ENCODE assay signal across 8 cellular contexts in genomic region chr9:131747352-131747751, GRCh38. TPM values are rescaled to one million over a fixed set of nuclear protein-coding genes. Genes with fewer than 3 reads are reported as not detected.
DNase-seq lines count a peak whose midpoint lies in the region; ATAC-seq and TF ChIP-seq lines count a peak whose summit lies in the region.

No MANE protein-coding gene starts in this region.

- peaks cover 7% of the 10 kb centered on the region for H3K4me1 Mint-ChIP-seq in progenitor cell of endocrine pancreas (ENCODE audit: low read depth)

- H3K4me2 ChIP-seq in Loucy (ENCODE audit: low read depth, low read length, poor library complexity, severe bottlenecking): no peak overlapping the region

- no peaks in the 10 kb centered on the region for H4K20me1 ChIP-seq in Loucy (ENCODE audit: insufficient read depth, low read length, poor library complexity, severe bottlenecking)

- no peak for TF ChIP-seq EP300 in sigmoid colon (IDR thresholded peaks at IDR 0.05)

- no peak overlapping the region for H3K9ac ChIP-seq in Loucy (ENCODE audit: low read depth, low read length, poor library complexity, severe bottlenecking)

- intact Hi-C loops in sigmoid colon (cut with DNase I): loop anchor here (10.0 kb wide), 1 partner anchor 243 kb away; the partner anchor contains the start of gene POMT1

- no peak overlapping the region for H3K4me3 ChIP-seq in Loucy (ENCODE audit: low read length, poor library complexity, severe bottlenecking)
- no peak overlapping the region for H3K4me3 ChIP-seq in fibroblast of the aortic adventitia (ENCODE audit: low read depth, low read length)
- H3K4me3 ChIP-seq in sigmoid colon: no peak overlapping the region

- H3K79me2 ChIP-seq in Loucy (ENCODE audit: insufficient read depth, low read length): no peaks in the 10 kb centered on the region

- no peaks in the 10 kb centered on the region for H3K9me2 ChIP-seq in Loucy (replicated peaks; ENCODE audit: low read depth, low read length)

- no peaks in the 10 kb centered on the region for H3K9me3 Mint-ChIP-seq in progenitor cell of endocrine pancreas (ENCODE audit: low read depth)

- TF ChIP-seq POLR2A in sigmoid colon (IDR thresholded peaks at IDR 0.05): no peak

- no peak overlapping the region for H3K27ac Mint-ChIP-seq in progenitor cell of endocrine pancreas

- ATAC-seq in HG03565 (IDR thresholded peaks at IDR 0.05; ENCODE audit: unreplicated experiment): no peak

- TF ChIP-seq CTCF in Loucy (conservative IDR thresholded peaks at IDR 0.05; ENCODE audit: low read length) (peak; percentile 72), fibroblast of the aortic adventitia (IDR thresholded peaks at IDR 0.05; ENCODE audit: insufficient read depth, low read length) (peak; percentile 62), progenitor cell of endocrine pancreas (IDR thresholded peaks at IDR 0.05; ENCODE audit: unreplicated experiment) (peak; percentile 61), sigmoid colon (IDR thresholded peaks at IDR 0.05) (peak in 2 of 4 experiments; percentile 26 to 35)

- no peak overlapping the region for H3K27ac ChIP-seq in sigmoid colon

- DNase-seq in NCI-H2107 treated with DMSO at 0.1 percent for 48 hours (lab: John Stamatoyannopoulos, UW; ENCODE audit: unreplicated experiment): peak; percentile 70
- DNase-seq in NCI-H2107 (lab: John Stamatoyannopoulos, UW): no peak
- DNase-seq in SW 1271 (lab: John Stamatoyannopoulos, UW): peak; percentile 40 to 85
- peak; percentile 75 for DNase-seq in fibroblast of the aortic adventitia (ENCODE audit: low read depth)
- DNase-seq in progenitor cell of endocrine pancreas (ENCODE audit: low spot score, unreplicated experiment): no peak
- DNase-seq in sigmoid colon: no peak

- no peaks in the 10 kb centered on the region for H3F3A ChIP-seq in Loucy (ENCODE audit: low read depth)

- H3K36me3 Mint-ChIP-seq in progenitor cell of endocrine pancreas (ENCODE audit: insufficient read depth): no peaks in the 10 kb centered on the region

- peaks cover 3% of the 10 kb centered on the region for H3K27me3 Mint-ChIP-seq in progenitor cell of endocrine pancreas

- H3K27me3 ChIP-seq in Loucy (ENCODE audit: insufficient read depth, low read length, poor library complexity, severe bottlenecking) (no peaks in the 10 kb centered on the region), sigmoid colon (no peaks in the 10 kb centered on the region)

- H2AFZ ChIP-seq in Loucy (ENCODE audit: low read length): no peak overlapping the region

- no peaks in the 10 kb centered on the region for H3K4me1 ChIP-seq in Loucy (ENCODE audit: insufficient read depth, low read length, poor library complexity, severe bottlenecking)
- no peaks in the 10 kb centered on the region for H3K4me1 ChIP-seq in sigmoid colon

- no peak overlapping the region for H3K4me3 Mint-ChIP-seq in progenitor cell of endocrine pancreas (ENCODE audit: low read depth)

- H3K36me3 ChIP-seq in Loucy (ENCODE audit: insufficient read depth, low read length) (no peaks in the 10 kb centered on the region), sigmoid colon (no peaks in the 10 kb centered on the region)

- H3K9me3 ChIP-seq in Loucy (ENCODE audit: insufficient read depth, low read depth, low read length) (no peaks in the 10 kb centered on the region), sigmoid colon (no peaks in the 10 kb centered on the region)

- WGBS in sigmoid colon, 2 donors: 30 to 42% methylated on average over 5 of the region's 5 CpGs

RNA-seq across cellular contexts. Expression of gene RAPGEF1, which starts 7.5 kb away (rescaled TPM):
- 20.2 and 33.7 TPM in 2 replicates for total RNA-seq in fibroblast of the aortic adventitia (ENCODE audit: low replicate concordance)
- total RNA-seq in progenitor cell of endocrine pancreas: 57.3 and 62.8 TPM in 2 replicates
- total RNA-seq in sigmoid colon: 10 to 100 TPM; 41.7 to 58.2 (median 49.0) TPM
- 10 to 100 TPM; 14.4 to 45.3 (median 20.3) TPM for polyA plus RNA-seq in sigmoid colon

Comparison
In these comparisons a context has a peak if more than half of its experiments do, and no peak if none do; other contexts are left out.
1. DNase-seq: peak in NCI-H2107 treated with DMSO at 0.1 percent for 48 hours (single experiment), SW 1271 (2 of 2) and fibroblast of the aortic adventitia (single experiment); none in NCI-H2107 (single experiment), progenitor cell of endocrine pancreas (single experiment) and sigmoid colon (single experiment).